Comparison of ENCODE assay signal across 17 cellular contexts in the genomic region with DNA sequence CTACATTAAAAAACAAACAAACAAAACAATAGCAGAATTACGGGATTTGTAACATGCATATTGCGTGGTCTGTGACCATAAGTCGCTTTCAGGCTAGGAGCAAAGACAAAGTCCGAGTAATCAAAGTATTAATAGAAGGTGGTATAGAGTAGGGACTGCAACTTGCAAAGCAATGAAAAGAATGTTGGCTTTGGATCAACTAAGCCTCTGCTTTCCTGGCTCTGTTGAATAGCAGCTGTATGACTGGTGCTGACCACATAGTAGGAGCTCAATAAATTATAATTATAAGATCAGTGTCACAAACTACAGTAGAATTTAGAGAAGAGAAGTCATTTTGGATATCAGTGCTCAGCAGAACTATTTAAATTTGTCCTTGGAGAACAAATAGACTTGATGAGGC.
DNase-seq lines count a peak whose midpoint lies in the region; ATAC-seq and TF ChIP-seq lines count a peak whose summit lies in the region.
"Had no signal": no experiment of that assay in that cellular context is flagged by ENCODE, and none has a peak within 500 bp of the region (broad histone marks: within the 10 kb centered on the region; RNA-seq: fewer than 3 reads in every experiment).

No MANE protein-coding gene starts in this region.

- no peaks in the 10 kb centered on the region for H3K36me3 Mint-ChIP-seq in activated CD4-positive, alpha-beta T cell treated with anti-CD3 and anti-CD28 coated beads for 36 hours (ENCODE audit: low read depth)
- H3K36me3 Mint-ChIP-seq: mesothelial cell of epicardium had no signal

- no peaks in the 10 kb centered on the region for H3K27me3 Mint-ChIP-seq in activated CD4-positive, alpha-beta T cell treated with anti-CD3 and anti-CD28 coated beads for 36 hours
- H3K27me3 Mint-ChIP-seq: activated naive CD8-positive, alpha-beta T cell had no signal

- intact Hi-C loops in activated CD4-positive, alpha-beta T cell treated with anti-CD3 and anti-CD28 coated beads for 36 hours (cut with DNase I, micrococcal nuclease): loop anchor here in 1 of 2 experiments (10.0 kb wide), 1 partner anchor 60 kb away; no protein-coding TSS in a partner anchor

- H3K4me3 ChIP-seq in AG04450 (ENCODE audit: low read depth, low read length) (no peak overlapping the region), HFF-Myc (replicated peaks; ENCODE audit: low read depth, low read length) (no peak overlapping the region), astrocyte of the cerebellum (ENCODE audit: low read depth, low read length) (no peak overlapping the region)
- H3K4me3 ChIP-seq: ovary, PC-9 had no signal

- H3K9me3 ChIP-seq in AG04450 (ENCODE audit: control insufficient read depth, insufficient read depth, low read length): no peaks in the 10 kb centered on the region
- H3K9me3 ChIP-seq: BE2C, ovary had no signal

- no peaks in the 10 kb centered on the region for H3K4me1 Mint-ChIP-seq in activated CD4-positive, alpha-beta T cell treated with anti-CD3 and anti-CD28 coated beads for 36 hours

- CTCF ChIA-PET in AG04450 (lab: Charles Lee): no interaction called here
- CTCF ChIA-PET in activated CD4-positive, alpha-beta T cell treated with anti-CD3 and anti-CD28 coated beads for 36 hours (lab: Charles Lee): no interaction called here

- H3K27me3 ChIP-seq in AG04450 (ENCODE audit: control insufficient read depth, insufficient read depth, low read length): no peaks in the 10 kb centered on the region
- H3K27me3 ChIP-seq: BE2C, ovary had no signal

- TF ChIP-seq CTCF in AG04450 (IDR thresholded peaks at IDR 0.05; ENCODE audit: low read depth, low read length) (no peak), HFF-Myc (IDR thresholded peaks at IDR 0.05; ENCODE audit: low read depth, low read length, missing control alignments) (no peak), astrocyte of the cerebellum (IDR thresholded peaks at IDR 0.05; ENCODE audit: low read depth, low read length, missing control alignments) (no peak)

- POLR2A ChIA-PET in AG04450 (lab: Yijun Ruan, JAX): interaction anchor here (0.6 to 1.0 kb wide), 2 partner anchors 9 to 15 kb away, joined by 3 read pairs; no protein-coding TSS in a partner anchor
- POLR2A ChIA-PET in activated CD4-positive, alpha-beta T cell treated with anti-CD3 and anti-CD28 coated beads for 36 hours (lab: Charles Lee): no interaction called here

- no peak overlapping the region for H3K27ac Mint-ChIP-seq in activated CD4-positive, alpha-beta T cell treated with anti-CD3 and anti-CD28 coated beads for 36 hours
- H3K27ac Mint-ChIP-seq: activated naive CD8-positive, alpha-beta T cell; mesothelial cell of epicardium had no signal

- no peak overlapping the region for H3K27ac ChIP-seq in AG04450 (ENCODE audit: low read depth, low read length)
- H3K27ac ChIP-seq: ovary, PC-9 had no signal

- no peak overlapping the region for H3K4me3 Mint-ChIP-seq in activated CD4-positive, alpha-beta T cell treated with anti-CD3 and anti-CD28 coated beads for 36 hours
- H3K4me3 Mint-ChIP-seq: activated naive CD8-positive, alpha-beta T cell; mesothelial cell of epicardium had no signal

- in situ Hi-C loops in astrocyte of the cerebellum (cut with HindIII; ENCODE audit: low sequenced_read_pairs): no loop called here

- H3K9me3 Mint-ChIP-seq in activated CD4-positive, alpha-beta T cell treated with anti-CD3 and anti-CD28 coated beads for 36 hours (ENCODE audit: low read depth): no peaks in the 10 kb centered on the region
- H3K9me3 Mint-ChIP-seq: mesothelial cell of epicardium had no signal

- peak; percentile 53 for DNase-seq in AG04450 (ENCODE audit: low read depth, low spot score)
- peak; percentile 11 for DNase-seq in HFF-Myc (ENCODE audit: extremely low read depth, low read depth)
- peak; percentile 86 for DNase-seq in astrocyte of the cerebellum (ENCODE audit: low read depth)
- DNase-seq in iris pigment epithelial cell (ENCODE audit: low read depth): peak; percentile 92
- no peak for DNase-seq in NCI-H748 treated with DMSO at 0.1 percent for 48 hours (lab: John Stamatoyannopoulos, UW)
- DNase-seq in activated CD4-positive, alpha-beta T cell treated with anti-CD3 and anti-CD28 coated beads for 36 hours: no peak
- DNase-seq in AML-193 (lab: John Stamatoyannopoulos, UW): no peak
- no peak for DNase-seq in COLO668 (lab: John Stamatoyannopoulos, UW; ENCODE audit: unreplicated experiment)
- DNase-seq: activated CD8-positive, alpha-beta memory T cell treated with anti-CD3 and anti-CD28 coated beads, Interleukin-2, amount 50 U/mL, for 48 hours; BE2C; erythroblast; NCI-H1417; NCI-H510A treated with DMSO at 0.1 percent for 48 hours; ovary; PC-9 had no signal

- no peak for ATAC-seq in activated CD4-positive, alpha-beta T cell treated with anti-CD3 and anti-CD28 coated beads for 36 hours

Comparison
In these comparisons a context has a peak if more than half of its experiments do, and no peak if none do; other contexts are left out.
1. DNase-seq: peak in AG04450 (single experiment), HFF-Myc (single experiment), astrocyte of the cerebellum (single experiment) and iris pigment epithelial cell (single experiment); none in NCI-H748 treated with DMSO at 0.1 percent for 48 hours (single experiment), activated CD4-positive, alpha-beta T cell treated with anti-CD3 and anti-CD28 coated beads for 36 hours (single experiment), AML-193 (0 of 2) and COLO668 (single experiment).